ENCODE assay signal across 8 cellular contexts in genomic region chr11:64743591-64744543, GRCh38. TPM values are rescaled to one million over a fixed set of nuclear protein-coding genes. Genes with fewer than 3 reads are reported as not detected.
DNase-seq lines count a peak whose midpoint lies in the region; ATAC-seq, FAIRE-seq and TF ChIP-seq lines count a peak whose summit lies in the region.

Gene RASGRP2 (minus strand): TSS chr11:64744142. CDS start chr11:64742866, 1,276 bp downstream.

- peak; percentile 68 for TF ChIP-seq CTCF in CD14-positive monocyte (IDR thresholded peaks at IDR 0.05)
- TF ChIP-seq CTCF in brain (conservative IDR thresholded peaks at IDR 0.05), result peak in 1 of 2 experiments; percentile 43

- ATAC-seq in HG03460 (IDR thresholded peaks at IDR 0.05; ENCODE audit: unreplicated experiment), result no peak

- peak; percentile 28 for FAIRE-seq in HTR-8/SVneo (lab: Jason Lieb, UNC)

- H3K27ac Mint-ChIP-seq in CD14-positive monocyte, result peak within 1 kb of the TSS; percentile 92 to 97 (median 97)
- peak within 1 kb of the TSS; percentile 63 to 92 (median 82) for H3K27ac Mint-ChIP-seq in brain

- peaks cover 23 to 28% of the 10 kb centered on the region in 2 donors for H3K36me3 Mint-ChIP-seq in CD14-positive monocyte
- no peaks in the 10 kb centered on the region for H3K36me3 Mint-ChIP-seq in brain

- H3K4me1 Mint-ChIP-seq in CD14-positive monocyte (peaks cover 35% of the 10 kb centered on the region), brain (peaks cover 16% of the 10 kb centered on the region)

- DNase-seq in CD14-positive monocyte (ENCODE audit: low spot score) (peak; percentile 88), HTR-8/SVneo (ENCODE audit: insufficient read length, low spot score) (peak; percentile 26), UCSD-AML1 (lab: John Stamatoyannopoulos, UW; ENCODE audit: unreplicated experiment) (peak; percentile 91), islet precursor cell (peak; percentile 78), NCI-H1436 treated with DMSO at 0.1 percent for 48 hours (lab: John Stamatoyannopoulos, UW) (no peak)
- peak; percentile 56 to 70 for DNase-seq in stimulated activated CD4-positive, alpha-beta T cell treated with anti-CD3 and anti-CD28 coated beads, Interleukin-15, amount 100 ng/mL, for 48 hours (ENCODE audit: low read depth in 2 of 2)

- H3K27me3 Mint-ChIP-seq in CD14-positive monocyte (ENCODE audit: low read depth in 3 of 3) (peaks cover 0 to 4% (median 1%) of the 10 kb centered on the region in 3 donors), brain (peaks cover 58% of the 10 kb centered on the region)

- intact Hi-C loops in CD14-positive monocyte (cut with micrococcal nuclease), result loop anchor here (2.0 kb wide), 2 partner anchors 27 to 29 kb away; no protein-coding TSS in a partner anchor

- peak within 1 kb of the TSS; percentile 91 to 98 for H3K4me3 Mint-ChIP-seq in CD14-positive monocyte
- H3K4me3 Mint-ChIP-seq in brain, result peak within 1 kb of the TSS; percentile 82 to 90 (median 84)

- H3K9me3 Mint-ChIP-seq in CD14-positive monocyte (no peaks in the 10 kb centered on the region), brain (peaks cover 0 to 18% (median 0%) of the 10 kb centered on the region in 5 experiments)

RNA-seq across cellular contexts. Expression of gene RASGRP2, which starts in this region (rescaled TPM):
- polyA plus RNA-seq in CD14-positive monocyte (10 to 100 TPM; 67.6 to 68.8 TPM), brain (ENCODE audit: insufficient read depth, low read depth, low replicate concordance) (5.9 TPM)

Comparison
In these comparisons a context has a peak if more than half of its experiments do, and no peak if none do; other contexts are left out.
1. RNA of gene RASGRP2 (polyA plus RNA-seq): 67.6 to 68.8 TPM in CD14-positive monocyte; 5.9 TPM in brain (single experiment); every median in the first group is over 10 times any median in the second.